ENCODE assay signal across 10 cellular contexts in the genomic region with DNA sequence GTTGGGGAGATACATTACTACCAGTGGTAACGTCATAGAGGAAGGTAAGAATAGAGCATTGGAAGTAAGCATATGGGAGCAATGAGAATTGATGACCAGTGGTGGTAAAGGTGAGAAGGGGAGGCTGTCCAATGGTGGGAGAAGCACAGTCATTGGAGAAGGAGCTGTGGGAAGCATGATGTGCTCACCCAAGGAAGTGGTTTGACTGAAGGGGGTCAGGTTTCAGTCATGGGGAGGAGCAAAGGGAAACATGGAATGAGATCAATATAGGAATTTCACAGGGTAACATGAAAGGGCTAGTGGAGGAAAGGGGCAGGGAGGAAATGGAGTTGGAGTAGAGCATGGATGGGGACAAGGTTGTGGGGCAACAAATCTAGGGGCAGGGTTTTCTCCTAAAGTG.
"Had no signal": no experiment of that assay in that cellular context is flagged by ENCODE, and none has a peak within 500 bp of the region (broad histone marks: within the 10 kb centered on the region; RNA-seq: fewer than 3 reads in every experiment).

No MANE protein-coding gene starts in this region.

- H3K36me3 ChIP-seq: adrenal gland had no signal

- DNase-seq: activated CD4-positive, alpha-beta T cell treated with anti-CD3 and anti-CD28 coated beads, Interleukin-2, amount 50 U/mL, for 4 hours; activated naive CD4-positive, alpha-beta T cell treated with anti-CD3 and anti-CD28 coated beads, Interleukin-2, amount 50 U/mL, for 16 hours; activated T-cell treated with anti-CD3 and anti-CD28 coated beads, Interleukin-2, amount 50 U/mL, for 1 hour; adrenal gland; effector memory CD8-positive, alpha-beta T cell; hippocampal formation; immature natural killer cell; stimulated activated CD4-positive, alpha-beta T cell treated with anti-CD3 and anti-CD28 coated beads, Interleukin-4, amount 100 ng/mL, for 1 hour had no signal

- H3K27me3 ChIP-seq: adrenal gland had no signal

- H3K4me1 ChIP-seq: adrenal gland had no signal

- ATAC-seq: activated CD4-positive, CD25-positive, alpha-beta regulatory T cell treated with anti-CD3 and anti-CD28 coated beads, Interleukin-2, amount 50 U/mL, for 24 hours; effector memory CD8-positive, alpha-beta T cell; left lobe of liver had no signal

- H3K4me3 ChIP-seq: adrenal gland had no signal

- H3K27ac ChIP-seq: adrenal gland had no signal
